Comparison of ENCODE assay signal across 18 cellular contexts in genomic region chr17:61565850-61566249, GRCh38. TPM values are rescaled to one million over a fixed set of nuclear protein-coding genes. Genes with fewer than 3 reads are reported as not detected.
"Had no signal": no experiment of that assay in that cellular context is flagged by ENCODE, and none has a peak within 500 bp of the region (broad histone marks: within the 10 kb centered on the region; RNA-seq: fewer than 3 reads in every experiment).

No MANE protein-coding gene starts in this region.

RNA-seq across cellular contexts. Expression of gene NACA2, which starts 25.2 kb away (rescaled TPM):
- total RNA-seq: activated naive CD4-positive, alpha-beta T cell treated with anti-CD3 and anti-CD28 coated beads for 36 hours; activated naive CD4-positive, alpha-beta T cell treated with anti-CD3 and anti-CD28 coated beads, Interleukin-2, amount 50 U/mL, for 72 hours; activated naive CD8-positive, alpha-beta T cell treated with anti-CD3 and anti-CD28 coated beads for 36 hours; activated naive CD8-positive, alpha-beta T cell treated with anti-CD3 and anti-CD28 coated beads, Interleukin-2, amount 10 ng/mL, durations not matched to agents 7 days and 5 days; activated T-cell treated with anti-CD3 and anti-CD28 coated beads, Interleukin-2, amount 50 U/mL, for 4 hours; activated T-cell treated with anti-CD3 and anti-CD28 coated beads, Interleukin-2, amount 50 U/mL, for 72 hours; activated T-helper 17 cell treated with anti-CD3 and anti-CD28 coated beads, Interleukin-2, amount 50 U/mL, for 72 hours; activated T-helper 2 cell treated with anti-CD3 and anti-CD28 coated beads, Interferon-gamma antibody, Interleukin-2, Interleukin-4, amounts not matched to agents 10 μg/mL and 5 μg/mL and 100 μg/mL, durations not matched to agents 14 hours and 24 hours and 36 hours; adrenal gland; aorta; ascending aorta; astrocyte; breast epithelium; bronchial epithelial cell; cardiac muscle cell; cardiac septum; cerebellum; chondrocyte had no signal
- polyA plus RNA-seq: cardiac muscle cell had no signal
